24 cellular contexts compared by ENCODE assay signal in the genomic region with DNA sequence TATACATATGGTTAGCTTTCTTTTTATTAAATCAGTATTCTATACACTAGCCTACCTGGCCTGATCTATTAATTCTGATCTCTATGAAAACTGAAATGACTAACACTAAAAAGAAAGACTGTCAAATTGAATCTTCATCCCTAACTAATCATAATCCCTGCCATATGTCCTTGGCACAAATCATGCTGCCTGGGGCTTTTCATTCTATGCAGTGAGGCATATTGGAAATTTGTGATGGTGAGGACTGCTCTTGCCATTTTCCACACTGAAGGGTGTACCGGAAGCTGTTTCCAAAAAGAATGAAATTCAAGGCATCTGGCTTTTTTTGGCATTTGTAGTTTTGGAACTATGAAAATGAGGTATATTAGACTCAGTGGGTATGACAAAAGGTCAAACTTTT.
"Had no signal": no experiment of that assay in that cellular context is flagged by ENCODE, and none has a peak within 500 bp of the region (broad histone marks: within the 10 kb centered on the region; RNA-seq: fewer than 3 reads in every experiment).

No MANE protein-coding gene starts in this region.

- H3K4me1 ChIP-seq: left lung, lower lobe of right lung, pancreas, psoas muscle, testis, thyroid gland, upper lobe of right lung had no signal

- H3K36me3 ChIP-seq: left lung, lower lobe of right lung, pancreas, right lobe of liver, thyroid gland, upper lobe of right lung had no signal

- DNase-seq: hypothalamus; immature natural killer cell; kidney; left colon; left lung; lower lobe of right lung; mammary epithelial cell; mesenchymal stem cell; naive thymus-derived CD8-positive, alpha-beta T cell; nucleus accumbens; pancreas; psoas muscle; right lobe of liver; stimulated activated CD4-positive, alpha-beta T cell treated with anti-CD3 and anti-CD28 coated beads, Interleukin-1b, Interleukin-23, amount 100 ng/mL, for 48 hours; stimulated activated CD4-positive, alpha-beta T cell treated with anti-CD3 and anti-CD28 coated beads, Interleukin-2, amount 100 ng/mL, for 48 hours; stimulated activated CD4-positive, alpha-beta T cell treated with anti-CD3 and anti-CD28 coated beads, Interleukin-4, amount 100 ng/mL, for 4 hours; stimulated activated CD8-positive, alpha-beta memory T cell treated with anti-CD3 and anti-CD28 coated beads, Interleukin-4, amount 100 ng/mL, for 48 hours; stimulated activated naive CD4-positive, alpha-beta T cell treated with Interleukin-2 at 50 U/mL for 16 hours; stimulated activated naive CD8-positive, alpha-beta T cell treated with anti-CD3 and anti-CD28 coated beads, Interleukin-15, amount 100 ng/mL, for 72 hours; testis; thyroid gland; trophoblast cell; upper lobe of right lung had no signal

- H3K9me3 ChIP-seq: left lung, lower lobe of right lung, pancreas, psoas muscle, right lobe of liver, testis, thyroid gland, upper lobe of right lung had no signal

- H3K27ac ChIP-seq: left lung, lower lobe of right lung, pancreas, psoas muscle, right lobe of liver, testis, thyroid gland, upper lobe of right lung had no signal

- H3K27me3 ChIP-seq: left lung, pancreas, right lobe of liver, testis, thyroid gland, upper lobe of right lung had no signal

- H3K4me3 ChIP-seq: left lung, lower lobe of right lung, pancreas, psoas muscle, right lobe of liver, smooth muscle cell, testis, thyroid gland, upper lobe of right lung had no signal
